Comparison of ENCODE assay signal across 8 cellular contexts in the genomic region with DNA sequence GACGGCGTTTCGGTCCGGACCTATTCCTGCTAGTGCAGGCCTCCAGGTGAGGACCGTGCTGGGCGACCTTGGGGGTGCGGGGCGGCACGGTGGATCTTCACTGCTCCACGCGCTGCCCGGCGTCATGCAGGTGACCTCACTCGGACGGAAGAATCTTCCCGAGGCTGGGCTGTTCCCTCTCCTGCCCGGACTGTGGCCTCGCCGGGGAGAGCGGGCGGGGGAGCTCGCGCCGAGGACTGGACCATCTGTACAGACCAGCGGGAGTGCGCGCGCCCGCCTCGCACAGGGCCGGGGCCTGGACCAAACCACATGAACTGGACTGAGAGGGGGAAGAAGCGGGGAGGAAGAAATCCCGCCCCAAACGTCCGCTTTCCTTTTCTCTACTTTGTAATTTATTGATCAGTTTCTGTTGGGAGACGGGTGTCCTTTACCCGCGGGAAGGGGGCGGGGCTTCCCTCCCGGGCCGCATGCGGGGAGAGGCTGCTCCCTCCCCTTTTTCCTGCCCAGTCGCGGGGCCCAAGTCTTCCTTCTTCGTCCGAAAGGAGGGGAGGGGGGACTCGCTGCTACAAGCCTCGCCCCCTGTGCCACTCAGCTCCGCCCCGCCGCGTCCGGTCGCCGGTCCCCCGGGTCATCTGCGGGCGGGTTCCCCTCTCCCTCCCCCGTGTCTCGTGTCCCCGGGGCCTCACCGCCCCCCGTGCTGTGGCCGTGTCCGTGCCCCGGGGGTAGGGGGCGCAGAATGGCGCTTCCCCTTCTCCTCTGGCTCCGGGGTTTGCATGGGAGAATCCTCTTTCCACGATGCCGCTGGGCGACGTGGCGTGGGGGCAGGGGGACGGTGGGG.
DNase-seq lines count a peak whose midpoint lies in the region; ATAC-seq lines count a peak whose summit lies in the region.

No MANE protein-coding gene starts in this region.

- no peak for ATAC-seq in GM21423 (IDR thresholded peaks at IDR 0.05; ENCODE audit: unreplicated experiment)

- no peaks in the 10 kb centered on the region for H3K36me3 ChIP-seq in iPS DF 6.9 (ENCODE audit: control insufficient read depth, insufficient read depth, low read length)

- no peaks in the 10 kb centered on the region for H3K9me3 ChIP-seq in iPS DF 6.9 (ENCODE audit: control insufficient read depth, insufficient read depth, low read length)

- WGBS in iPS DF 6.9 (ENCODE audit: insufficient coverage, insufficient read length) = no CpG with 5 or more reads among the region's 75 CpGs

- no peak overlapping the region for H3K27ac ChIP-seq in iPS DF 6.9 (ENCODE audit: low read length)

- peak overlapping the region; percentile 67 for H3K4me3 ChIP-seq in iPS DF 6.9 (ENCODE audit: low read length)

- peak; percentile 88 for DNase-seq in SIG-M5 treated with dmso at 0.1 percent for 504 hours (lab: John Stamatoyannopoulos, UW; ENCODE audit: unreplicated experiment)
- DNase-seq in SIG-M5 (lab: John Stamatoyannopoulos, UW) = no peak
- peak; percentile 92 for DNase-seq in NCI-H146 treated with DMSO at 0.1 percent for 48 hours (lab: John Stamatoyannopoulos, UW; ENCODE audit: unreplicated experiment)
- DNase-seq in SW480 (ENCODE audit: low spot score) = peak; percentile 92
- peak; percentile 55 to 97 for DNase-seq in T47D (ENCODE audit: low read depth in 1 of 2, low spot score in 1 of 2)
- DNase-seq in iPS DF 6.9 (ENCODE audit: low read depth, low spot score) = no peak
- DNase-seq in putamen (ENCODE audit: low spot score) = peak; percentile 71

- no peaks in the 10 kb centered on the region for H3K27me3 ChIP-seq in iPS DF 6.9 (ENCODE audit: control insufficient read depth, insufficient read depth, low read length)

- H3K4me1 ChIP-seq in iPS DF 6.9 (ENCODE audit: control insufficient read depth, insufficient read depth, low read length) = peaks cover 5% of the 10 kb centered on the region

- in situ Hi-C loops in T47D (cut with HindIII; ENCODE audit: low pct_unique_long_range_greater_than_20kb, low sequenced_read_pairs) = no loop called here

Comparison
In these comparisons a context has a peak if more than half of its experiments do, and no peak if none do; other contexts are left out.
1. DNase-seq: peak in SIG-M5 treated with dmso at 0.1 percent for 504 hours (single experiment), NCI-H146 treated with DMSO at 0.1 percent for 48 hours (single experiment), SW480 (single experiment), T47D (2 of 2) and putamen (single experiment); none in SIG-M5 (single experiment) and iPS DF 6.9 (single experiment).